In the genomic region with DNA sequence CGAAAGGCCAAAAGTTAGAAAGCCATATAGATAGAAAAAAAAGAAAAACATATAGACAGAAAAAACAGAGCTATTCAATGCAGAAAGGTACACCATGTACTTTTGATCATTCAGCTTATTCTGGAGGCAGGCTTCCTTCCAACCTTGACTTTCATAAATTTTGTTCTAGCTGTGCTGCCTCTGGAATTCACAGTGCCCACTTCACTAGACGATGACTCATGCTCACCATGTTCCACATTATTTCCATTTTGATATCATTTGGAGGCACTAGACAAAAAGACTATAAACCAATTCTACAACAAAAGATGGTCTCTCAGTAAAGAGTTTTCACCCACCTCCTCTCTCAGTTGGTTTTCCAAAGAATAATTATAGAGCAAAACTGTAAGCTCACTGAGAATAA, we compare ENCODE assay signal across 15 cellular contexts.
"Had no signal": no experiment of that assay in that cellular context is flagged by ENCODE, and none has a peak within 500 bp of the region (broad histone marks: within the 10 kb centered on the region; RNA-seq: fewer than 3 reads in every experiment).

No MANE protein-coding gene starts in this region.

- H3K27me3 ChIP-seq: esophagus squamous epithelium, foreskin keratinocyte, heart left ventricle had no signal

- ATAC-seq: foreskin keratinocyte, heart left ventricle, psoas muscle had no signal

- H3K4me3 ChIP-seq: esophagus squamous epithelium, heart left ventricle, left ventricle myocardium inferior, psoas muscle had no signal

- H3K9me3 ChIP-seq: esophagus squamous epithelium, heart left ventricle, left ventricle myocardium inferior, psoas muscle had no signal

- DNase-seq: activated CD4-positive, alpha-beta memory T cell treated with anti-CD3 and anti-CD28 coated beads, Interleukin-2, amount 10 ng/mL, durations not matched to agents 7 days and 5 days; activated CD8-positive, alpha-beta memory T cell treated with anti-CD3 and anti-CD28 coated beads, Interleukin-2, amount 50 U/mL, for 48 hours; activated naive CD8-positive, alpha-beta T cell treated with anti-CD3 and anti-CD28 coated beads, Interleukin-2, amount 10 ng/mL, durations not matched to agents 7 days and 5 days; cerebellar nuclear complex; esophagus squamous epithelium; foreskin keratinocyte; heart left ventricle; left ventricle myocardium inferior; mesenchymal stem cell; occipital lobe; psoas muscle; stimulated activated CD4-positive, alpha-beta T cell treated with anti-CD3 and anti-CD28 coated beads, Interleukin-15, amount 100 ng/mL, for 24 hours; stimulated activated CD4-positive, alpha-beta T cell treated with anti-CD3 and anti-CD28 coated beads, Interleukin-4, amount 100 ng/mL, for 24 hours; SW 1271 had no signal

- FAIRE-seq: keratinocyte had no signal

- H3K36me3 ChIP-seq: esophagus squamous epithelium, heart left ventricle, left ventricle myocardium inferior had no signal

- H3K4me1 ChIP-seq: esophagus squamous epithelium, foreskin keratinocyte, psoas muscle had no signal

- H3K27ac ChIP-seq: esophagus squamous epithelium, foreskin keratinocyte, heart left ventricle, left ventricle myocardium inferior, psoas muscle had no signal
